In genomic region chr5:125700380-125700856, GRCh38 we compare ENCODE assay signal across 8 cellular contexts.
A peak's percentile ranks its signal among the peaks of the same experiment; 100 is the strongest.
DNase-seq lines count a peak whose midpoint lies in the region; ATAC-seq, FAIRE-seq and TF ChIP-seq lines count a peak whose summit lies in the region.

No MANE protein-coding gene starts in this region.

- no peaks in the 10 kb centered on the region for H3K27me3 ChIP-seq in HAP-1 (ENCODE audit: low read depth)
- no peaks in the 10 kb centered on the region for H3K27me3 ChIP-seq in pancreas
- H3K27me3 ChIP-seq in CD8-positive, alpha-beta memory T cell (ENCODE audit: insufficient read depth, low read length, poor library complexity, severe bottlenecking): no peaks in the 10 kb centered on the region

- intact Hi-C loops in pancreas (cut with DNase I): no loop called here

- no peak overlapping the region for H3K4me3 ChIP-seq in HAP-1
- H3K4me3 ChIP-seq in epithelial cell of proximal tubule (ENCODE audit: low read depth, low read length): peak overlapping the region; percentile 39
- H3K4me3 ChIP-seq in pancreas: peak overlapping the region in 1 of 4 donors; percentile 19
- H3K4me3 ChIP-seq in CD8-positive, alpha-beta memory T cell (ENCODE audit: low read length): no peak overlapping the region

- H3K9me3 Mint-ChIP-seq in CD8-positive, alpha-beta memory T cell: peaks cover 0 to 16% (median 11%) of the 10 kb centered on the region in 5 donors

- no peak overlapping the region for H3K27ac Mint-ChIP-seq in CD8-positive, alpha-beta memory T cell

- 2 to 5% methylated on average over 8 of the region's 8 CpGs for WGBS in pancreas, 2 donors

- H3K4me3 Mint-ChIP-seq in CD8-positive, alpha-beta memory T cell: no peak overlapping the region

- peak overlapping the region in 2 of 4 donors; percentile 50 to 71 for H3K27ac ChIP-seq in pancreas
- H3K27ac ChIP-seq in CD8-positive, alpha-beta memory T cell (ENCODE audit: low read depth, low read length): no peak overlapping the region

- H3K4me1 Mint-ChIP-seq in CD8-positive, alpha-beta memory T cell: no peaks in the 10 kb centered on the region

- TF ChIP-seq CTCF in epithelial cell of proximal tubule (conservative IDR thresholded peaks at IDR 0.05; ENCODE audit: low read depth, low read length): no peak
- TF ChIP-seq CTCF in pancreas (IDR thresholded peaks at IDR 0.05): no peak

- peak; percentile 70 to 91 (median 90) for ATAC-seq in pancreas

- H3K36me3 ChIP-seq in HAP-1 (replicated peaks) (no peaks in the 10 kb centered on the region), pancreas (no peaks in the 10 kb centered on the region)
- H3K36me3 ChIP-seq in CD8-positive, alpha-beta memory T cell (ENCODE audit: insufficient read depth, low read length): no peaks in the 10 kb centered on the region

- POLR2A ChIA-PET in CD8-positive, alpha-beta memory T cell (lab: Charles Lee): no interaction called here

- H3K4me1 ChIP-seq in HAP-1 (peaks cover 23% of the 10 kb centered on the region), pancreas (peaks cover 20 to 22% (median 21%) of the 10 kb centered on the region in 3 donors)
- H3K4me1 ChIP-seq in CD8-positive, alpha-beta memory T cell (ENCODE audit: insufficient read depth, low read length): no peaks in the 10 kb centered on the region

- in situ Hi-C loops in HAP-1 (cut with MboI; ENCODE audit: low sequenced_read_pairs) (no loop called here), KBM-7 (cut with MboI; ENCODE audit: low pct_unique_long_range_greater_than_20kb, low sequenced_read_pairs) (no loop called here)

- DNase-seq in HAP-1 (ENCODE audit: low spot score in 2 of 2): peak; percentile 26 to 32
- DNase-seq in NCI-H526 treated with DMSO at 0.1 percent for 48 hours (lab: John Stamatoyannopoulos, UW): peak; percentile 52
- DNase-seq in epithelial cell of proximal tubule (ENCODE audit: low read depth): no peak
- peak in 3 of 6 donors; percentile 6 to 20 (median 15) for DNase-seq in pancreas
- DNase-seq in KBM-7: no peak
- no peak for DNase-seq in activated CD8-positive, alpha-beta memory T cell treated with anti-CD3 and anti-CD28 coated beads, Interleukin-2, amount 50 U/mL, for 4 hours
- no peak for DNase-seq in CD8-positive, alpha-beta memory T cell
- no peak for DNase-seq in activated T-cell treated with anti-CD3 and anti-CD28 coated beads for 4 hours

- FAIRE-seq in pancreas (lab: Jason Lieb, UNC): no peak

- CTCF ChIA-PET in CD8-positive, alpha-beta memory T cell (lab: Charles Lee): no interaction called here

- H3K27me3 Mint-ChIP-seq in CD8-positive, alpha-beta memory T cell: no peaks in the 10 kb centered on the region

- H3K36me3 Mint-ChIP-seq in CD8-positive, alpha-beta memory T cell: no peaks in the 10 kb centered on the region

- peaks cover 3% of the 10 kb centered on the region; the same call in 1 of the 2 replicates for H3K9me3 ChIP-seq in HAP-1
- no peaks in the 10 kb centered on the region for H3K9me3 ChIP-seq in pancreas
- peaks cover 7% of the 10 kb centered on the region for H3K9me3 ChIP-seq in CD8-positive, alpha-beta memory T cell (ENCODE audit: low read length)

Comparison
In these comparisons a context has a peak if more than half of its experiments do, and no peak if none do; other contexts are left out.
1. DNase-seq: peak in HAP-1 (2 of 2) and NCI-H526 treated with DMSO at 0.1 percent for 48 hours (single experiment); none in epithelial cell of proximal tubule (single experiment), KBM-7 (single experiment), activated CD8-positive, alpha-beta memory T cell treated with anti-CD3 and anti-CD28 coated beads, Interleukin-2, amount 50 U/mL, for 4 hours (single experiment), CD8-positive, alpha-beta memory T cell (0 of 5) and activated T-cell treated with anti-CD3 and anti-CD28 coated beads for 4 hours (single experiment).